ENCODE assay signal across 19 cellular contexts in genomic region chr18:49096021-49096420, GRCh38.
DNase-seq lines count a peak whose midpoint lies in the region; ATAC-seq, FAIRE-seq and TF ChIP-seq lines count a peak whose summit lies in the region.
"Had no signal": no experiment of that assay in that cellular context is flagged by ENCODE, and none has a peak within 500 bp of the region (broad histone marks: within the 10 kb centered on the region; RNA-seq: fewer than 3 reads in every experiment).

No MANE protein-coding gene starts in this region.

- TF ChIP-seq EP300 in HepG2 (IDR thresholded peaks at IDR 0.05; ENCODE audit: low read depth in 2 of 2, low read length in 2 of 2) (no peak), HepG2 (CRISPR knock-in tag; IDR thresholded peaks at IDR 0.05; ENCODE audit: borderline replicate concordance) (no peak)

- H2AFZ ChIP-seq in DND-41 (ENCODE audit: low read depth, low read length), result no peak overlapping the region
- no peak overlapping the region for H2AFZ ChIP-seq in IMR-90 (replicated peaks; ENCODE audit: low read length, poor library complexity)
- H2AFZ ChIP-seq in HepG2 (ENCODE audit: low read length), result no peak overlapping the region
- H2AFZ ChIP-seq: parathyroid adenoma had no signal

- H3K9me3 ChIP-seq in DND-41 (ENCODE audit: insufficient read depth, low read length, severe bottlenecking) (no peaks in the 10 kb centered on the region), IMR-90 (ENCODE audit: control insufficient read depth, insufficient read depth, low read length) (no peaks in the 10 kb centered on the region), HepG2 (ENCODE audit: low read length) (no peaks in the 10 kb centered on the region)
- H3K9me3 ChIP-seq: BE2C had no signal

- POLR2A ChIA-PET in IMR-90 (lab: Charles Lee; ENCODE audit: unreplicated experiment), result interaction anchor here (0.6 kb wide), 1 partner anchor 9 kb away, joined by 4 read pairs; no protein-coding TSS in a partner anchor
- POLR2A ChIA-PET in HepG2 (lab: Yijun Ruan, JAX), result no interaction called here
- POLR2A ChIA-PET in T-cell (lab: Charles Lee), result no interaction called here

- H3K27ac ChIP-seq in DND-41 (ENCODE audit: low read length) (no peak overlapping the region), IMR-90 (ENCODE audit: insufficient read depth, low read length) (no peak overlapping the region), HepG2 (ENCODE audit: extremely low read length, insufficient read depth, low read length) (no peak overlapping the region)
- H3K27ac ChIP-seq: parathyroid adenoma, SK-N-MC had no signal

- peak overlapping the region; percentile 39; the same call in 1 of the 2 replicates for H3K4ac ChIP-seq in IMR-90 (ENCODE audit: low read depth, low read length)

- dilution Hi-C loops in IMR-90 (cut with HindIII; ENCODE audit: low sequenced_read_pairs, unreplicated experiment), result no loop called here

- H3K9ac ChIP-seq in DND-41 (ENCODE audit: low read depth, low read length), result no peak overlapping the region
- no peak overlapping the region for H3K9ac ChIP-seq in IMR-90 (ENCODE audit: low read depth, low read length)
- H3K9ac ChIP-seq in HepG2 (ENCODE audit: insufficient read depth, low read depth, low read length), result no peak overlapping the region
- H3K9ac ChIP-seq: parathyroid adenoma had no signal

- H3K27me3 ChIP-seq in DND-41 (ENCODE audit: insufficient read depth, low read length, poor library complexity) (no peaks in the 10 kb centered on the region), IMR-90 (ENCODE audit: control insufficient read depth, insufficient read depth, low read length) (0 out of 2 replicates have a peak, but pooled peaks cover 1% of the 10 kb centered on the region), HepG2 (ENCODE audit: control insufficient read depth in 1 of 2, insufficient read depth in 2 of 2, low read length in 2 of 2) (no peaks in the 10 kb centered on the region)
- H3K27me3 ChIP-seq: BE2C had no signal

- H4K20me1 ChIP-seq in DND-41 (ENCODE audit: insufficient read depth, low read length) (no peaks in the 10 kb centered on the region), IMR-90 (ENCODE audit: insufficient read depth, low read length) (peaks cover 9% of the 10 kb centered on the region; the same call in 1 of the 2 replicates), HepG2 (ENCODE audit: insufficient read depth, low read length) (no peaks in the 10 kb centered on the region)

- H3K4me3 ChIP-seq in DND-41 (ENCODE audit: low read depth in 1 of 2, low read length in 2 of 2) (no peak overlapping the region), IMR-90 (ENCODE audit: insufficient read depth, low read depth, low read length) (no peak overlapping the region), HepG2 (replicated peaks in 1 of 3; ENCODE audit: insufficient read depth in 1 of 3, low read depth in 2 of 3, low read length in 3 of 3) (no peak overlapping the region)
- H3K4me3 ChIP-seq: SK-N-MC had no signal

- H2BK15ac ChIP-seq in IMR-90 (ENCODE audit: low read depth, low read length), result no peak overlapping the region

- CTCF ChIA-PET in IMR-90 (lab: Yijun Ruan, JAX) (no interaction called here), HepG2 (lab: Yijun Ruan, JAX; ENCODE audit: low intra/inter-chr PET ratio, low total read pairs) (no interaction called here), T-cell (lab: Charles Lee) (no interaction called here)

- WGBS in IMR-90 (ENCODE audit: extremely low coverage in 2 of 2, insufficient read length in 1 of 2), 2 experiments, result no CpG with 5 or more reads among the region's 1 CpG
- WGBS in HepG2 (ENCODE audit: low lambda C conversion rate), result 92% methylated on average over 1 of the region's 1 CpG

- no peak overlapping the region for H4K8ac ChIP-seq in IMR-90 (ENCODE audit: low read depth in 2 of 2, low read length in 2 of 2)

- H3K4me3 Mint-ChIP-seq in T-cell, result no peak overlapping the region
- H3K4me3 Mint-ChIP-seq: memory B cell, naive B cell had no signal

- H2BK5ac ChIP-seq in IMR-90 (ENCODE audit: low read depth, low read length, poor library complexity, severe bottlenecking), result no peak overlapping the region

- no peaks in the 10 kb centered on the region for H3K9me3 Mint-ChIP-seq in T-cell
- H3K9me3 Mint-ChIP-seq: memory B cell, naive B cell had no signal

- intact Hi-C loops in IMR-90 (cut with micrococcal nuclease), result loop anchor here (5.0 kb wide), 2 partner anchors 76 to 144 kb away; partner anchors contain the start of gene SMAD7
- intact Hi-C loops in HepG2 (cut with micrococcal nuclease; ENCODE audit: unreplicated experiment), result no loop called here

- TF ChIP-seq RAD21 in IMR-90 (IDR thresholded peaks at IDR 0.05; ENCODE audit: low read length), result no peak
- no peak for TF ChIP-seq RAD21 in HepG2 (CRISPR knock-in tag; IDR thresholded peaks at IDR 0.05)

- H3K9me1 ChIP-seq in IMR-90 (ENCODE audit: insufficient read depth, low read length), result peaks cover 4% of the 10 kb centered on the region; the same call in 1 of the 2 replicates

- H3K27me3 Mint-ChIP-seq in T-cell, result no peaks in the 10 kb centered on the region
- H3K27me3 Mint-ChIP-seq: memory B cell, naive B cell had no signal

- TF ChIP-seq CTCF in DND-41 (IDR thresholded peaks at IDR 0.05; ENCODE audit: borderline replicate concordance, extremely low read depth, low read length, poor library complexity, severe bottlenecking) (peak; percentile 17), IMR-90 (conservative IDR thresholded peaks at IDR 0.05; ENCODE audit: low read depth, low read length) (no peak), HepG2 (CRISPR knock-in tag; IDR thresholded peaks at IDR 0.05) (no peak)

- H3K4me2 ChIP-seq in DND-41 (ENCODE audit: insufficient read depth, low read length), result no peak overlapping the region
- no peak overlapping the region for H3K4me2 ChIP-seq in IMR-90 (ENCODE audit: low read depth, low read length)
- H3K4me2 ChIP-seq in HepG2 (ENCODE audit: low read depth, low read length), result no peak overlapping the region

- no peak overlapping the region for H3K18ac ChIP-seq in IMR-90 (ENCODE audit: low read depth, low read length)

- H3K27ac Mint-ChIP-seq in T-cell, result no peak overlapping the region
- H3K27ac Mint-ChIP-seq: memory B cell had no signal

- no peak for DNase-seq in DND-41
- DNase-seq in IMR-90, result no peak
- DNase-seq in SK-MEL-5 (ENCODE audit: low read depth, low spot score), result peak; percentile 29
- no peak for DNase-seq in HepG2 (ENCODE audit: low spot score)
- no peak for DNase-seq in T-cell
- DNase-seq in SHP77 (lab: John Stamatoyannopoulos, UW), result no peak
- DNase-seq in retina, result no peak
- DNase-seq: activated CD4-positive, alpha-beta T cell treated with anti-CD3 and anti-CD28 coated beads for 1 hour; activated gamma-delta T cell; BE2C; hippocampal formation; naive B cell; NCI-H1694 treated with DMSO at 0.1 percent for 48 hours; NCI-H510A; stimulated activated CD4-positive, alpha-beta T cell treated with anti-CD3 and anti-CD28 coated beads, Interleukin-2, amount 100 ng/mL, for 48 hours had no signal

- TF ChIP-seq POLR2A in IMR-90 (IDR thresholded peaks at IDR 0.05; ENCODE audit: low read depth, low read length), result no peak
- no peak for TF ChIP-seq POLR2A in HepG2 (IDR thresholded peaks at IDR 0.05; ENCODE audit: insufficient read depth in 1 of 2, low read depth in 2 of 2, low read length in 2 of 2)

- no peak overlapping the region for H3K56ac ChIP-seq in IMR-90 (ENCODE audit: extremely low read depth, insufficient read depth, low read length)

- H3K79me1 ChIP-seq in IMR-90 (ENCODE audit: low read depth in 1 of 2, low read length in 2 of 2), result peaks cover 0 to 9% of the 10 kb centered on the region in 2 experiments; a peak in 1 of 4 replicates

- ATAC-seq in DND-41 (ENCODE audit: insufficient read depth, low read depth) (no peak), IMR-90 (ENCODE audit: low read depth) (no peak), HepG2 (no peak), T-cell (replicated peaks in 1 of 4) (no peak)

- H2BK20ac ChIP-seq in IMR-90 (ENCODE audit: low read depth, low read length), result no peak overlapping the region

- no peak overlapping the region for H2AK9ac ChIP-seq in IMR-90 (replicated peaks; ENCODE audit: low read depth, low read length, poor library complexity)

- FAIRE-seq in HepG2 (lab: Jason Lieb, UNC), result no peak
- FAIRE-seq: endometrium had no signal

- H2BK120ac ChIP-seq in IMR-90 (ENCODE audit: low read depth, low read length), result no peak overlapping the region

- H2AK5ac ChIP-seq in IMR-90 (ENCODE audit: low read depth, low read length), result 0 out of 2 replicates have a peak overlapping the region, but pooled peaks have one; percentile 41

- peaks cover 0 to 11% (median 5%) of the 10 kb centered on the region in 3 donors for H3K4me1 Mint-ChIP-seq in T-cell
- H3K4me1 Mint-ChIP-seq: naive B cell had no signal

- 0 out of 2 replicates have a peak overlapping the region, but pooled peaks have one; percentile 55 for H3K14ac ChIP-seq in IMR-90 (replicated peaks; ENCODE audit: low read depth, low read length)

- H3K36me3 ChIP-seq in DND-41 (ENCODE audit: insufficient read depth, low read length) (peaks cover 20% of the 10 kb centered on the region), IMR-90 (ENCODE audit: control insufficient read depth, insufficient read depth, low read length) (peaks cover 7% of the 10 kb centered on the region; the same call in 1 of the 2 replicates), HepG2 (replicated peaks in 1 of 2; ENCODE audit: control insufficient read depth in 1 of 2, insufficient read depth in 2 of 2, low read length in 2 of 2) (peaks cover 0 to 3% of the 10 kb centered on the region in 2 experiments; a peak in 3 of 5 replicates)
- H3K36me3 ChIP-seq: BE2C had no signal

- H3K4me1 ChIP-seq in DND-41 (ENCODE audit: insufficient read depth, low read length) (no peaks in the 10 kb centered on the region), IMR-90 (ENCODE audit: control insufficient read depth, insufficient read depth, low read length) (peaks cover 10% of the 10 kb centered on the region), HepG2 (ENCODE audit: insufficient read depth, low read length) (peaks cover 12% of the 10 kb centered on the region)
- H3K4me1 ChIP-seq: BE2C had no signal

- H3K23ac ChIP-seq in IMR-90 (ENCODE audit: low read depth, low read length), result no peak overlapping the region; the same call in 1 of the 2 replicates

- H4K5ac ChIP-seq in IMR-90 (ENCODE audit: low read depth, low read length), result no peak overlapping the region

- H4K91ac ChIP-seq in IMR-90 (ENCODE audit: insufficient read depth, low read depth, low read length), result no peak overlapping the region

- H3K36me3 Mint-ChIP-seq in T-cell, result peaks cover 48% of the 10 kb centered on the region

- H3K79me2 ChIP-seq in DND-41 (ENCODE audit: insufficient read depth, low read length) (no peaks in the 10 kb centered on the region), HepG2 (ENCODE audit: insufficient read depth, low read length) (no peaks in the 10 kb centered on the region)
- H3K79me2 ChIP-seq: parathyroid adenoma had no signal

- in situ Hi-C loops in IMR-90 (cut with MboI; ENCODE audit: low sequenced_read_pairs) (no loop called here), SK-MEL-5 (cut with HindIII; ENCODE audit: low pct_unique_long_range_greater_than_20kb, low sequenced_read_pairs) (no loop called here), HepG2 (cut with HindIII; ENCODE audit: extremely low pct_ligation_motif_present, low pct_unique_long_range_greater_than_20kb) (no loop called here)

- BruUV-seq in IMR-90 (replicated peaks; lab: Mats Ljungman, UMichigan), result no TSS peak
- no TSS peak for BruUV-seq in HepG2 (replicated peaks; lab: Mats Ljungman, UMichigan)

TF ChIP-seq in IMR-90, 13 proteins besides CTCF, POLR2A, EP300 and RAD21 (continues in another document):
- TF ChIP-seq MAFK (IDR thresholded peaks at IDR 0.05; ENCODE audit: low read depth, low read length), result no peak
